10 cellular contexts compared by ENCODE assay signal in the genomic region with DNA sequence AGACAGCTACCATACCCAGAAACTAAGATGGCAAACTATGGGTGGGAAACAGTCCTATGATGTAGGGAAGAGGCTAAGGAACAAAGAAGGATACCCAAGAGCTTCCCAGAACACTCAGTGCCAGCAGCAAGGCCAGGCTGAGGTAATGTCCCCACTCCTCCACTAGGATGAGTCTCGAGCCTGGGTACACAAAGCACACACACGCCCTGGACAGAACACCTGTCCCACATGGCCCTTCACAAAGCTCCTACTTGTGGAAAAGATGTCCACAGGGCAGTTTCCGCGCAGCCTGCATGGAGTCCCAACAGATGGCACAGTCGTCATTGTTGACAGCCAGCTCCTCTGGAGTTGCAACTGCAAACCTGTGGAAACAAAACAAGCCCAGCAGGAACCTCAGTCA. TPM values are rescaled to one million over a fixed set of nuclear protein-coding genes. Genes with fewer than 3 reads are reported as not detected.
A peak's percentile ranks its signal among the peaks of the same experiment; 100 is the strongest.
DNase-seq lines count a peak whose midpoint lies in the region; ATAC-seq and TF ChIP-seq lines count a peak whose summit lies in the region.
"Had no signal": no experiment of that assay in that cellular context is flagged by ENCODE, and none has a peak within 500 bp of the region (broad histone marks: within the 10 kb centered on the region; RNA-seq: fewer than 3 reads in every experiment).

No MANE protein-coding gene starts in this region.

- no peak overlapping the region for H3K27ac ChIP-seq in uterus
- H3K27ac ChIP-seq: thyroid gland had no signal

- no peak for ATAC-seq in HG02610 (IDR thresholded peaks at IDR 0.05; ENCODE audit: unreplicated experiment)

- intact Hi-C loops in uterus (cut with DNase I; ENCODE audit: low total_unique reads), result no loop called here

- peak; percentile 42 for DNase-seq in 8988T
- peak; percentile 97 to 99 for DNase-seq in NCI-H524 (lab: John Stamatoyannopoulos, UW)
- DNase-seq in fibroblast of pulmonary artery (ENCODE audit: low read depth), result no peak
- no peak for DNase-seq in uterus
- DNase-seq in NCI-H226, result no peak
- no peak for DNase-seq in NCI-H446 treated with DMSO at 0.1 percent for 48 hours (lab: John Stamatoyannopoulos, UW)
- DNase-seq: activated CD4-positive, alpha-beta memory T cell treated with anti-CD3 and anti-CD28 coated beads, Interleukin-2, amount 10 ng/mL, durations not matched to agents 7 days and 5 days; thyroid gland had no signal

- H3K9me3 ChIP-seq in uterus, result no peaks in the 10 kb centered on the region
- H3K9me3 ChIP-seq: thyroid gland had no signal

- H3K36me3 ChIP-seq in uterus, result no peaks in the 10 kb centered on the region

- no peaks in the 10 kb centered on the region for H3K4me1 ChIP-seq in uterus

- H3K4me3 ChIP-seq in fibroblast of pulmonary artery (replicated peaks; ENCODE audit: low read depth, low read length) (no peak overlapping the region), uterus (no peak overlapping the region)
- H3K4me3 ChIP-seq: thyroid gland had no signal

- TF ChIP-seq POLR2A in uterus (IDR thresholded peaks at IDR 0.05), result no peak

- TF ChIP-seq CTCF in GM12873 (IDR thresholded peaks at IDR 0.05; ENCODE audit: insufficient read depth, low read depth, low read length, missing control alignments) (peak; percentile 70), fibroblast of pulmonary artery (IDR thresholded peaks at IDR 0.05; ENCODE audit: low read length, missing control alignments) (peak; percentile 27), uterus (IDR thresholded peaks at IDR 0.05) (no peak)

- no peaks in the 10 kb centered on the region for H3K27me3 ChIP-seq in uterus
- H3K27me3 ChIP-seq: thyroid gland had no signal

RNA-seq across cellular contexts. Expression of gene AMFR, which starts 23.9 kb away (rescaled TPM):
- total RNA-seq in uterus, result 100 to 1,000 TPM in 2 of 4 donors, 10 to 100 TPM in 2; 81.5 to 190 (median 112) TPM

RNA-seq across cellular contexts. Expression of gene NUDT21, which starts 49.6 kb away (rescaled TPM):
- total RNA-seq in uterus, result 100 to 1,000 TPM in 2 of 4 donors, 10 to 100 TPM in 2; 23.1 to 184 (median 89.2) TPM

RNA-seq across cellular contexts. Expression of gene OGFOD1, which starts 49.9 kb away (rescaled TPM):
- total RNA-seq in uterus, result 10 to 100 TPM in 2 of 4 donors, 1 to 10 TPM in 2; 5.0 to 78.9 (median 20.3) TPM

Comparison
In these comparisons a context has a peak if more than half of its experiments do, and no peak if none do; other contexts are left out.
1. DNase-seq: peak in 8988T (single experiment) and NCI-H524 (2 of 2); none in fibroblast of pulmonary artery (single experiment), uterus (0 of 2), NCI-H226 (single experiment) and NCI-H446 treated with DMSO at 0.1 percent for 48 hours (single experiment).
2. CTCF ChIP-seq: peak in GM12873 (single experiment) and fibroblast of pulmonary artery (single experiment); none in uterus (0 of 4).